ENCODE assay signal across 8 cellular contexts in genomic region chr11:67119577-67120391, GRCh38. TPM values are rescaled to one million over a fixed set of nuclear protein-coding genes. Genes with fewer than 3 reads are reported as not detected.
A peak's percentile ranks its signal among the peaks of the same experiment; 100 is the strongest.
DNase-seq lines count a peak whose midpoint lies in the region; ATAC-seq, FAIRE-seq and TF ChIP-seq lines count a peak whose summit lies in the region.

No MANE protein-coding gene starts in this region.

- peak; percentile 77 for FAIRE-seq in GM12892 (lab: Jason Lieb, UNC)
- FAIRE-seq in kidney (lab: Jason Lieb, UNC): no peak

- H3K9ac ChIP-seq in kidney (ENCODE audit: low read length in 2 of 2): peak overlapping the region; percentile 65 to 91

- H3K4me1 Mint-ChIP-seq in MCF 10A (ENCODE audit: insufficient read depth, unreplicated experiment): peaks cover 12% of the 10 kb centered on the region

- BruUV-seq in A673 (replicated peaks; lab: Mats Ljungman, UMichigan) (no TSS peak), MCF 10A (replicated peaks; lab: Mats Ljungman, UMichigan) (TSS peak; percentile 37)

- DNase-seq in A673 (ENCODE audit: low spot score) (peak; percentile 26), GM12892 (ENCODE audit: insufficient read length) (no peak), RWPE1 (ENCODE audit: low spot score) (peak; percentile 26), MCF 10A (ENCODE audit: unreplicated experiment) (peak; percentile 38), kidney (peak; percentile 78)
- peak; percentile 51 for DNase-seq in stimulated activated CD4-positive, alpha-beta T cell treated with anti-CD3 and anti-CD28 coated beads, Interleukin-15, amount 100 ng/mL, for 24 hours

- H3K27me3 Mint-ChIP-seq in MCF 10A (ENCODE audit: insufficient read depth, unreplicated experiment): no peaks in the 10 kb centered on the region

- TF ChIP-seq POLR2A in GM12892 (IDR thresholded peaks at IDR 0.05; ENCODE audit: low read depth, low read length): no peak

- peaks cover 10% of the 10 kb centered on the region for H3K4me1 ChIP-seq in A673 (ENCODE audit: insufficient read depth, low read length, poor library complexity, severe bottlenecking)
- peaks cover 0 to 3% of the 10 kb centered on the region in 2 donors for H3K4me1 ChIP-seq in kidney (ENCODE audit: control insufficient read depth in 1 of 2, insufficient read depth in 1 of 2, low read depth in 1 of 2, low read length in 2 of 2)

- TF ChIP-seq CTCF in A673 (conservative IDR thresholded peaks at IDR 0.05; ENCODE audit: low read depth, low read length) (no peak), RWPE1 (conservative IDR thresholded peaks at IDR 0.05; ENCODE audit: low read depth) (no peak), MCF 10A (IDR thresholded peaks at IDR 0.05; ENCODE audit: unreplicated experiment) (no peak), kidney (IDR thresholded peaks at IDR 0.05; ENCODE audit: borderline replicate concordance, extremely low read depth, insufficient read depth) (no peak)

- H3K9me3 ChIP-seq in A673 (ENCODE audit: low read depth, low read length, poor library complexity, severe bottlenecking) (no peaks in the 10 kb centered on the region), kidney (ENCODE audit: control insufficient read depth in 1 of 2, low read length in 2 of 2) (no peaks in the 10 kb centered on the region)

- H3K36me3 ChIP-seq in A673 (ENCODE audit: insufficient read depth, low read length, poor library complexity, severe bottlenecking) (peaks cover 11% of the 10 kb centered on the region), kidney (ENCODE audit: control insufficient read depth in 1 of 2, insufficient read depth in 2 of 2, low read length in 2 of 2) (peaks cover 0 to 2% of the 10 kb centered on the region in 2 donors)

- no peaks in the 10 kb centered on the region for H3K27me3 ChIP-seq in A673 (replicated peaks; ENCODE audit: insufficient read depth, low read depth, low read length, poor library complexity)

- H3K4me3 ChIP-seq in A673 (ENCODE audit: low read depth, low read length, poor library complexity, severe bottlenecking) (peak overlapping the region; percentile 85), kidney (ENCODE audit: low read length in 2 of 2) (peak overlapping the region; percentile 91)

- peak; percentile 17 for ATAC-seq in HG02970 (IDR thresholded peaks at IDR 0.05; ENCODE audit: low FRiP score, unreplicated experiment)
- ATAC-seq in HG03521 (IDR thresholded peaks at IDR 0.05; ENCODE audit: unreplicated experiment): no peak

- no peaks in the 10 kb centered on the region for H3K9me3 Mint-ChIP-seq in MCF 10A (ENCODE audit: unreplicated experiment)

- peaks cover 32% of the 10 kb centered on the region for H3K36me3 Mint-ChIP-seq in MCF 10A (ENCODE audit: insufficient read depth, unreplicated experiment)

- CTCF ChIA-PET in A673 (lab: Charles Lee) (interaction anchor here (0.5 to 1.0 kb wide), 4 partner anchors 66 to 236 kb away, joined by 3 to 17 read pairs (median 3); no protein-coding TSS in a partner anchor), RWPE1 (lab: Yijun Ruan, JAX) (interaction anchor here (0.7 kb wide), 1 partner anchor 39 kb away, joined by 3 read pairs; no protein-coding TSS in a partner anchor), MCF 10A (lab: Yijun Ruan, JAX) (interaction anchor here (0.7 to 1.0 kb wide), 3 partner anchors 49 to 143 kb away, joined by 3 to 6 read pairs (median 5); no protein-coding TSS in a partner anchor)

- H3K27ac Mint-ChIP-seq in MCF 10A (ENCODE audit: low read depth, unreplicated experiment): peak overlapping the region; percentile 88

- peak overlapping the region; percentile 93 for H3K4me3 Mint-ChIP-seq in MCF 10A (ENCODE audit: unreplicated experiment)

- POLR2A ChIA-PET in A673 (lab: Charles Lee; ENCODE audit: low non-redundant PET) (interaction anchor here (0.6 to 1.4 kb wide), 3 partner anchors 38 to 330 kb away, joined by 3 to 12 read pairs (median 8); no protein-coding TSS in a partner anchor), RWPE1 (lab: Yijun Ruan, JAX; ENCODE audit: low non-redundant PET) (interaction anchor here (0.6 to 1.0 kb wide), 3 partner anchors 64 to 133 kb away, joined by 3 read pairs; no protein-coding TSS in a partner anchor), MCF 10A (lab: Yijun Ruan, JAX) (interaction anchor here (0.6 to 4.5 kb wide), 9 partner anchors 8 to 559 kb away, joined by 3 to 52 read pairs (median 5); partner anchors contain the start of genes RAD9A and RHOD)

- H3K27ac ChIP-seq in A673 (ENCODE audit: low read depth, low read length, poor library complexity, severe bottlenecking) (peak overlapping the region; percentile 93), RWPE1 (peak overlapping the region; percentile 92), kidney (ENCODE audit: low read depth in 2 of 2, low read length in 2 of 2) (peak overlapping the region; percentile 88 to 95)

- intact Hi-C loops in A673 (cut with micrococcal nuclease; ENCODE audit: unreplicated experiment): loop anchor here (2.0 kb wide), 1 partner anchor 119 kb away; no protein-coding TSS in a partner anchor
- intact Hi-C loops in MCF 10A (cut with micrococcal nuclease): loop anchor here (2.0 kb wide), 3 partner anchors 49 to 121 kb away; partner anchors contain the start of gene RHOD
- intact Hi-C loops in kidney (cut with DNase I): no loop called here

RNA-seq across cellular contexts. Expression of gene KDM2A, which starts 0.7 kb away (rescaled TPM):
- total RNA-seq in A673 (2021) (105 and 121 TPM in 2 replicates), MCF 10A (2022) (63.8 and 64.5 TPM in 2 replicates), kidney (82.6 TPM)
- 44.7 TPM for polyA plus RNA-seq in GM12892 (2012; ENCODE audit: missing spikeins)
- polyA plus RNA-seq in kidney (ENCODE audit: insufficient read depth, low read depth, low replicate concordance): 16.2 TPM
